19 cellular contexts compared by ENCODE assay signal in the genomic region with DNA sequence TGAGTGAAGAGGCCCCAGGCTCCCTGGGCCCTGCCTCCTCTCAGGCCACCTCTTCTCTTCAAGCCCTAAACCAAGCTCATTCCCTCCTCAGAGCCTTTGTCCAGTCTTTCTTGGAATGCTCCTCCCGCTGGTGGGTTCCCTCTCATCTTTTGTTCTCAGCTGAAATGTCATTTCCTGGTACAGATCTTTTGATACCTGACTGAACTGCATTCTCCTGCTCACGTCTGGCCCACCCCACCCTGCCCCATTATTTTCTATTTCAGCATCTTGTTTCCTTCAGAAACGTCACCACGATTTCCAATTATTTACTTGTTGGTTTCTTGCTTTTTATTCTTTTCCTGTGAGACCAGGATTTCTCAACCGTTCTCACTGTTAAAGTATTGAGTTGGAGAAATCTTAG. TPM values are rescaled to one million over a fixed set of nuclear protein-coding genes. Genes with fewer than 3 reads are reported as not detected.
DNase-seq lines count a peak whose midpoint lies in the region; ATAC-seq and TF ChIP-seq lines count a peak whose summit lies in the region.
"Had no signal": no experiment of that assay in that cellular context is flagged by ENCODE, and none has a peak within 500 bp of the region (broad histone marks: within the 10 kb centered on the region; RNA-seq: fewer than 3 reads in every experiment).

No MANE protein-coding gene starts in this region.

- no peaks in the 10 kb centered on the region for H3K9me3 ChIP-seq in Caco-2
- H3K9me3 ChIP-seq: A549 had no signal

- peak overlapping the region; percentile 24 for H3K27ac Mint-ChIP-seq in T-helper 1 cell treated with Interleukin-12 subunit alpha and Interleukin-12 subunit beta and Interleukin-4 antibody, amounts not matched to agents 30 μg/mL and 1 μg/mL, for 36 hours
- H3K27ac Mint-ChIP-seq in Caco-2 (ENCODE audit: unreplicated experiment) = peak overlapping the region; percentile 55
- no peak overlapping the region for H3K27ac Mint-ChIP-seq in WTC11
- H3K27ac Mint-ChIP-seq in stimulated activated effector memory CD8-positive, alpha-beta T cell treated with anti-CD3 and anti-CD28 coated beads, Interleukin-12 subunit alpha, Interleukin-12 subunit beta, amount 100 ng/mL, for 72 hours = peak overlapping the region; percentile 4
- H3K27ac Mint-ChIP-seq in activated naive CD4-positive, alpha-beta T cell treated with anti-CD3 and anti-CD28 coated beads, Interleukin-2, amount 50 U/mL, for 72 hours = no peak overlapping the region
- H3K27ac Mint-ChIP-seq: CD4-positive, alpha-beta T cell had no signal

- no peaks in the 10 kb centered on the region for H3K27me3 ChIP-seq in Caco-2 (replicated peaks; ENCODE audit: control insufficient read depth, insufficient read depth, low read length)

- H3K36me3 ChIP-seq in Caco-2 (ENCODE audit: control insufficient read depth, insufficient read depth, low read length) = peaks cover 14% of the 10 kb centered on the region

- no peak overlapping the region for H3K4me3 ChIP-seq in Caco-2 (ENCODE audit: low read depth, low read length)
- H3K4me3 ChIP-seq: A549, GM12878 had no signal

- H3K4me1 ChIP-seq in Caco-2 = no peaks in the 10 kb centered on the region
- H3K4me1 ChIP-seq: A549 had no signal

- no TSS peak for BruUV-seq in Caco-2 (replicated peaks; lab: Mats Ljungman, UMichigan)

- H3K4me1 Mint-ChIP-seq in T-helper 1 cell treated with Interleukin-12 subunit alpha and Interleukin-12 subunit beta and Interleukin-4 antibody, amounts not matched to agents 30 μg/mL and 1 μg/mL, for 36 hours (ENCODE audit: low read depth) = peaks cover 17% of the 10 kb centered on the region
- no peaks in the 10 kb centered on the region for H3K4me1 Mint-ChIP-seq in Caco-2 (ENCODE audit: low read depth, unreplicated experiment)
- H3K4me1 Mint-ChIP-seq in WTC11 = peaks cover 20% of the 10 kb centered on the region
- no peaks in the 10 kb centered on the region for H3K4me1 Mint-ChIP-seq in stimulated activated effector memory CD8-positive, alpha-beta T cell treated with anti-CD3 and anti-CD28 coated beads, Interleukin-12 subunit alpha, Interleukin-12 subunit beta, amount 100 ng/mL, for 72 hours

- POLR2A ChIA-PET in Caco-2 (lab: Charles Lee) = no interaction called here
- POLR2A ChIA-PET in WTC11 (lab: Charles Lee) = interaction anchor here (0.9 kb wide), 1 partner anchor 121 kb away, joined by 6 read pairs; no protein-coding TSS in a partner anchor

- peaks cover 4% of the 10 kb centered on the region for H3K27me3 Mint-ChIP-seq in T-helper 1 cell treated with Interleukin-12 subunit alpha and Interleukin-12 subunit beta and Interleukin-4 antibody, amounts not matched to agents 30 μg/mL and 1 μg/mL, for 36 hours (ENCODE audit: low read depth)
- no peaks in the 10 kb centered on the region for H3K27me3 Mint-ChIP-seq in Caco-2 (ENCODE audit: insufficient read depth, unreplicated experiment)
- no peaks in the 10 kb centered on the region; the same call in 1 of the 2 replicates for H3K27me3 Mint-ChIP-seq in WTC11 (ENCODE audit: low read depth)
- H3K27me3 Mint-ChIP-seq: CD4-positive, alpha-beta T cell had no signal

- no peak overlapping the region for H3K4me3 Mint-ChIP-seq in T-helper 1 cell treated with Interleukin-12 subunit alpha and Interleukin-12 subunit beta and Interleukin-4 antibody, amounts not matched to agents 30 μg/mL and 1 μg/mL, for 36 hours
- H3K4me3 Mint-ChIP-seq in Caco-2 (ENCODE audit: unreplicated experiment) (no peak overlapping the region), WTC11 (no peak overlapping the region)
- no peak overlapping the region for H3K4me3 Mint-ChIP-seq in stimulated activated effector memory CD8-positive, alpha-beta T cell treated with anti-CD3 and anti-CD28 coated beads, Interleukin-12 subunit alpha, Interleukin-12 subunit beta, amount 100 ng/mL, for 72 hours
- H3K4me3 Mint-ChIP-seq: CD4-positive, alpha-beta T cell had no signal

- CTCF ChIA-PET in Caco-2 (lab: Charles Lee) (interaction anchor here (1.6 kb wide), 1 partner anchor 17 kb away, joined by 4 read pairs; a partner anchor contains a TSS), WTC11 (lab: Charles Lee) (interaction anchor here (0.8 to 2.1 kb wide), 8 partner anchors 8 to 87 kb away, joined by 3 to 12 read pairs (median 4); a partner anchor contains a TSS)

- TF ChIP-seq CTCF in Caco-2 (IDR thresholded peaks at IDR 0.05; ENCODE audit: insufficient read depth in 1 of 2, low read depth in 1 of 2, low read length in 1 of 2, severe bottlenecking in 1 of 2, unreplicated experiment in 1 of 2) = no peak
- TF ChIP-seq CTCF in WTC11 (IDR thresholded peaks at IDR 0.05) = no peak

- peaks cover 12% of the 10 kb centered on the region for H3K36me3 Mint-ChIP-seq in T-helper 1 cell treated with Interleukin-12 subunit alpha and Interleukin-12 subunit beta and Interleukin-4 antibody, amounts not matched to agents 30 μg/mL and 1 μg/mL, for 36 hours (ENCODE audit: low read depth)
- H3K36me3 Mint-ChIP-seq in Caco-2 (ENCODE audit: insufficient read depth, unreplicated experiment) (peaks cover 80% of the 10 kb centered on the region), WTC11 (no peaks in the 10 kb centered on the region)
- H3K36me3 Mint-ChIP-seq in stimulated activated effector memory CD8-positive, alpha-beta T cell treated with anti-CD3 and anti-CD28 coated beads, Interleukin-12 subunit alpha, Interleukin-12 subunit beta, amount 100 ng/mL, for 72 hours = peaks cover 4% of the 10 kb centered on the region
- H3K36me3 Mint-ChIP-seq in activated naive CD4-positive, alpha-beta T cell treated with anti-CD3 and anti-CD28 coated beads, Interleukin-2, amount 50 U/mL, for 72 hours = no peaks in the 10 kb centered on the region

- DNase-seq in T-helper 1 cell = no peak
- no peak for DNase-seq in Caco-2
- no peak for DNase-seq in WTC11 (ENCODE audit: low spot score)
- no peak for DNase-seq in stimulated activated effector memory CD8-positive, alpha-beta T cell treated with anti-CD3 and anti-CD28 coated beads, Interleukin-12 subunit alpha, Interleukin-12 subunit beta, amount 100 ng/mL, for 72 hours (ENCODE audit: low spot score in 2 of 2)
- no peak for DNase-seq in activated naive CD4-positive, alpha-beta T cell treated with anti-CD3 and anti-CD28 coated beads, Interleukin-2, amount 50 U/mL, for 72 hours (ENCODE audit: low spot score in 2 of 2)
- DNase-seq in NCI-H1694 (lab: John Stamatoyannopoulos, UW) = no peak
- DNase-seq: AML-193; CD4-positive, alpha-beta T cell; DMS53; DND-41; EL; GOT3; H7 had no signal

- no peaks in the 10 kb centered on the region for H3K9me3 Mint-ChIP-seq in T-helper 1 cell treated with Interleukin-12 subunit alpha and Interleukin-12 subunit beta and Interleukin-4 antibody, amounts not matched to agents 30 μg/mL and 1 μg/mL, for 36 hours
- H3K9me3 Mint-ChIP-seq in Caco-2 (ENCODE audit: unreplicated experiment) = no peaks in the 10 kb centered on the region
- H3K9me3 Mint-ChIP-seq in WTC11 = no peaks in the 10 kb centered on the region
- no peaks in the 10 kb centered on the region for H3K9me3 Mint-ChIP-seq in stimulated activated effector memory CD8-positive, alpha-beta T cell treated with anti-CD3 and anti-CD28 coated beads, Interleukin-12 subunit alpha, Interleukin-12 subunit beta, amount 100 ng/mL, for 72 hours
- H3K9me3 Mint-ChIP-seq in activated naive CD4-positive, alpha-beta T cell treated with anti-CD3 and anti-CD28 coated beads, Interleukin-2, amount 50 U/mL, for 72 hours = no peaks in the 10 kb centered on the region
- H3K9me3 Mint-ChIP-seq: CD4-positive, alpha-beta T cell had no signal

- intact Hi-C loops in Caco-2 (cut with micrococcal nuclease; ENCODE audit: unreplicated experiment) = no loop called here

- ATAC-seq in WTC11 = peak; percentile 47; the same call in 1 of the 2 replicates
- ATAC-seq in stimulated activated effector memory CD8-positive, alpha-beta T cell treated with anti-CD3 and anti-CD28 coated beads, Interleukin-12 subunit alpha, Interleukin-12 subunit beta, amount 100 ng/mL, for 72 hours = no peak
- ATAC-seq in activated naive CD4-positive, alpha-beta T cell treated with anti-CD3 and anti-CD28 coated beads, Interleukin-2, amount 50 U/mL, for 72 hours = no peak
- ATAC-seq: A549, GM12878, HCT116 had no signal

TF ChIP-seq in WTC11, 78 proteins besides CTCF, POLR2A, EP300 and RAD21 (continues in another document):
- TF ChIP-seq, protein P1, sequence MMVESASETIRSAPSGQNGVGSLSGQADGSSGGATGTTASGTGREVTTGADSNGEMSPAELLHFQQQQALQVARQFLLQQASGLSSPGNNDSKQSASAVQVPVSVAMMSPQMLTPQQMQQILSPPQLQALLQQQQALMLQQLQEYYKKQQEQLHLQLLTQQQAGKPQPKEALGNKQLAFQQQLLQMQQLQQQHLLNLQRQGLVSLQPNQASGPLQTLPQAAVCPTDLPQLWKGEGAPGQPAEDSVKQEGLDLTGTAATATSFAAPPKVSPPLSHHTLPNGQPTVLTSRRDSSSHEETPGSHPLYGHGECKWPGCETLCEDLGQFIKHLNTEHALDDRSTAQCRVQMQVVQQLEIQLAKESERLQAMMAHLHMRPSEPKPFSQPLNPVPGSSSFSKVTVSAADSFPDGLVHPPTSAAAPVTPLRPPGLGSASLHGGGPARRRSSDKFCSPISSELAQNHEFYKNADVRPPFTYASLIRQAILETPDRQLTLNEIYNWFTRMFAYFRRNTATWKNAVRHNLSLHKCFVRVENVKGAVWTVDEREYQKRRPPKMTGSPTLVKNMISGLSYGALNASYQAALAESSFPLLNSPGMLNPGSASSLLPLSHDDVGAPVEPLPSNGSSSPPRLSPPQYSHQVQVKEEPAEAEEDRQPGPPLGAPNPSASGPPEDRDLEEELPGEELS (CRISPR knock-in tag; IDR thresholded peaks at IDR 0.05) = no peak
- no peak for TF ChIP-seq GTF2I (CRISPR knock-in tag; conservative IDR thresholded peaks at IDR 0.05)

RNA-seq across cellular contexts. Expression of a gene that starts 16.4 kb away (rescaled TPM):
- total RNA-seq in Caco-2 (2022) (112 and 125 TPM in 2 replicates), WTC11 (2021) (0.53 to 0.85 TPM (median 0.60 TPM) in 3 replicates)
- 10 to 100 TPM in 1 of 2 donors, 1 to 10 TPM in 1; 1.6 to 11.7 TPM for total RNA-seq in activated naive CD4-positive, alpha-beta T cell treated with anti-CD3 and anti-CD28 coated beads, Interleukin-2, amount 50 U/mL, for 72 hours
- total RNA-seq: G401 had no signal

RNA-seq across cellular contexts. Expression of a gene that starts 39.4 kb away (rescaled TPM):
- total RNA-seq in Caco-2 (2022) (40.4 and 45.7 TPM in 2 replicates), WTC11 (2021) (0.57 to 0.92 TPM (median 0.81 TPM) in 3 replicates)
- total RNA-seq in activated naive CD4-positive, alpha-beta T cell treated with anti-CD3 and anti-CD28 coated beads, Interleukin-2, amount 50 U/mL, for 72 hours = 10 to 100 TPM in 1 of 2 donors, 1 to 10 TPM in 1; 1.4 to 40.7 TPM
- total RNA-seq: G401 had no signal

RNA-seq across cellular contexts. Expression of a gene that starts 52.3 kb away (rescaled TPM):
- total RNA-seq in Caco-2 (2022) (not detected in 2 replicates), WTC11 (2021) (0.28 to 0.96 TPM (median 0.50 TPM) in 3 replicates)
- not detected for total RNA-seq in activated naive CD4-positive, alpha-beta T cell treated with anti-CD3 and anti-CD28 coated beads, Interleukin-2, amount 50 U/mL, for 72 hours
- total RNA-seq: CD4-positive, alpha-beta T cell; GM12878; HT-29 had no signal

Comparison
In these comparisons a context has a peak if more than half of its experiments do, and no peak if none do; other contexts are left out.
1. H3K27ac Mint-ChIP-seq: peak in T-helper 1 cell treated with Interleukin-12 subunit alpha and Interleukin-12 subunit beta and Interleukin-4 antibody, amounts not matched to agents 30 μg/mL and 1 μg/mL, for 36 hours (single experiment), Caco-2 (single experiment) and stimulated activated effector memory CD8-positive, alpha-beta T cell treated with anti-CD3 and anti-CD28 coated beads, Interleukin-12 subunit alpha, Interleukin-12 subunit beta, amount 100 ng/mL, for 72 hours (single experiment); none in WTC11 (single experiment) and activated naive CD4-positive, alpha-beta T cell treated with anti-CD3 and anti-CD28 coated beads, Interleukin-2, amount 50 U/mL, for 72 hours (0 of 2).